8 cellular contexts compared by ENCODE assay signal in genomic region chr11:118608268-118609214, GRCh38. TPM values are rescaled to one million over a fixed set of nuclear protein-coding genes. Genes with fewer than 3 reads are reported as not detected.
DNase-seq lines count a peak whose midpoint lies in the region; ATAC-seq and TF ChIP-seq lines count a peak whose summit lies in the region.

No MANE protein-coding gene starts in this region.

- no peak for TF ChIP-seq CTCF in OCI-LY7 (conservative IDR thresholded peaks at IDR 0.05; ENCODE audit: low read length)
- no peak for TF ChIP-seq CTCF in fibroblast of lung (conservative IDR thresholded peaks at IDR 0.05 in 1 of 2, IDR thresholded peaks at IDR 0.05 in 1 of 2; ENCODE audit: low read depth in 1 of 2, low read length in 2 of 2)

- H3K27ac Mint-ChIP-seq in naive thymus-derived CD4-positive, alpha-beta T cell: peak overlapping the region; percentile 39 to 95 (median 89)
- H3K27ac Mint-ChIP-seq in stimulated activated naive B cell treated with anti-CD40 and anti-IgM and Interleukin-4, amounts not matched to agents 10 μg/mL and 1 μg/mL and 100 μg/mL, for 72 hours: peak overlapping the region; percentile 70

- H3K4me1 ChIP-seq in OCI-LY7 (ENCODE audit: insufficient read depth, low read length, poor library complexity, severe bottlenecking) (peaks cover 22% of the 10 kb centered on the region), fibroblast of lung (ENCODE audit: control insufficient read depth, extremely low read depth, insufficient read depth, low read length) (peaks cover 52% of the 10 kb centered on the region)
- peaks cover 18 to 23% of the 10 kb centered on the region in 2 donors for H3K4me1 ChIP-seq in naive thymus-derived CD4-positive, alpha-beta T cell (ENCODE audit: control insufficient read depth in 2 of 2, insufficient read depth in 2 of 2, low read length in 2 of 2)

- H3K4me3 ChIP-seq in OCI-LY7 (ENCODE audit: low read depth, low read length, poor library complexity, severe bottlenecking) (peak overlapping the region; percentile 54), fibroblast of lung (replicated peaks in 1 of 4; ENCODE audit: control extremely low read depth in 1 of 4, insufficient read depth in 1 of 4, low read depth in 3 of 4, low read length in 4 of 4) (peak overlapping the region; percentile 76 to 88 (median 81))
- H3K4me3 ChIP-seq in naive thymus-derived CD4-positive, alpha-beta T cell (ENCODE audit: low read length): peak overlapping the region; percentile 61

- BruUV-seq in OCI-LY7 (replicated peaks; lab: Mats Ljungman, UMichigan): no TSS peak

- H3K27me3 ChIP-seq in fibroblast of lung (ENCODE audit: control insufficient read depth, insufficient read depth, low read length): no peaks in the 10 kb centered on the region
- no peaks in the 10 kb centered on the region for H3K27me3 ChIP-seq in naive thymus-derived CD4-positive, alpha-beta T cell (ENCODE audit: control insufficient read depth in 2 of 2, insufficient read depth in 2 of 2, low read length in 2 of 2)

- H3K9me3 Mint-ChIP-seq in naive thymus-derived CD4-positive, alpha-beta T cell: no peaks in the 10 kb centered on the region
- no peaks in the 10 kb centered on the region for H3K9me3 Mint-ChIP-seq in stimulated activated naive B cell treated with anti-CD40 and anti-IgM and Interleukin-4, amounts not matched to agents 10 μg/mL and 1 μg/mL and 100 μg/mL, for 72 hours

- peak; percentile 88 for ATAC-seq in naive thymus-derived CD4-positive, alpha-beta T cell
- ATAC-seq in stimulated activated naive B cell treated with anti-CD40 and anti-IgM and Interleukin-4, amounts not matched to agents 10 μg/mL and 1 μg/mL and 100 μg/mL, for 72 hours (replicated peaks): peak; percentile 47 to 59
- no peak for ATAC-seq in GM18861 (IDR thresholded peaks at IDR 0.05; ENCODE audit: unreplicated experiment)

- peak overlapping the region; percentile 99 for H3K9ac ChIP-seq in fibroblast of lung (ENCODE audit: insufficient read depth, low read length)

- no peaks in the 10 kb centered on the region for H3K9me3 ChIP-seq in OCI-LY7 (ENCODE audit: low read length)
- no peaks in the 10 kb centered on the region for H3K9me3 ChIP-seq in fibroblast of lung (ENCODE audit: control insufficient read depth, insufficient read depth, low read depth, low read length)
- H3K9me3 ChIP-seq in naive thymus-derived CD4-positive, alpha-beta T cell (ENCODE audit: control insufficient read depth in 2 of 3, low read length in 3 of 3): no peaks in the 10 kb centered on the region

- POLR2A ChIA-PET in OCI-LY7 (lab: Charles Lee): interaction anchor here (0.7 kb wide), 1 partner anchor 101 kb away, joined by 3 read pairs; no protein-coding TSS in a partner anchor
- POLR2A ChIA-PET in naive thymus-derived CD4-positive, alpha-beta T cell (lab: Charles Lee): interaction anchor here (0.6 to 3.8 kb wide), 11 partner anchors 9 to 783 kb away, joined by 3 to 27 read pairs (median 5); partner anchors contain the start of genes ARCN1, CENATAC and DDX6

- peaks cover 0 to 48% (median 0%) of the 10 kb centered on the region in 5 donors for H3K27me3 Mint-ChIP-seq in naive thymus-derived CD4-positive, alpha-beta T cell
- H3K27me3 Mint-ChIP-seq in stimulated activated naive B cell treated with anti-CD40 and anti-IgM and Interleukin-4, amounts not matched to agents 10 μg/mL and 1 μg/mL and 100 μg/mL, for 72 hours: peaks cover 24 to 30% of the 10 kb centered on the region in 2 donors

- H3K4me2 ChIP-seq in OCI-LY7 (ENCODE audit: low read length): peak overlapping the region; percentile 68
- peak overlapping the region; percentile 80 for H3K4me2 ChIP-seq in fibroblast of lung (ENCODE audit: extremely low read depth, insufficient read depth, low read length)

- H3K79me2 ChIP-seq in OCI-LY7 (ENCODE audit: insufficient read depth, low read depth, low read length) (no peaks in the 10 kb centered on the region), fibroblast of lung (ENCODE audit: control insufficient read depth, insufficient read depth, low read length) (peaks cover 44% of the 10 kb centered on the region)

- peaks cover 16 to 26% (median 23%) of the 10 kb centered on the region in 7 donors for H3K4me1 Mint-ChIP-seq in naive thymus-derived CD4-positive, alpha-beta T cell
- peaks cover 23 to 35% of the 10 kb centered on the region in 2 donors for H3K4me1 Mint-ChIP-seq in stimulated activated naive B cell treated with anti-CD40 and anti-IgM and Interleukin-4, amounts not matched to agents 10 μg/mL and 1 μg/mL and 100 μg/mL, for 72 hours

- intact Hi-C loops in OCI-LY7 (cut with micrococcal nuclease; ENCODE audit: unreplicated experiment): no loop called here
- intact Hi-C loops in naive thymus-derived CD4-positive, alpha-beta T cell (cut with micrococcal nuclease): loop anchor here in 1 of 2 donors (1.0 to 10.0 kb wide), 6 partner anchors 36 to 390 kb away; partner anchors contain the start of genes ARCN1, CENATAC, TMEM25 and UPK2

- DNase-seq in ELF-1 (ENCODE audit: low read depth, low spot score) (peak; percentile 37), OCI-LY7 (ENCODE audit: low spot score) (no peak), activated T-helper 1 cell treated with Interleukin-2 at 50 U/mL for 16 hours (ENCODE audit: low read depth) (peak; percentile 83), fibroblast of lung (ENCODE audit: low read depth in 2 of 2) (peak; percentile 83 to 88), NOMO-1 (lab: John Stamatoyannopoulos, UW; ENCODE audit: unreplicated experiment in 2 of 2) (no peak)
- peak; percentile 70 to 96 (median 88) for DNase-seq in naive thymus-derived CD4-positive, alpha-beta T cell
- peak; percentile 48 for DNase-seq in stimulated activated naive B cell treated with anti-CD40 and anti-IgM and Interleukin-4, amounts not matched to agents 10 μg/mL and 1 μg/mL and 100 μg/mL, for 72 hours

- H4K20me1 ChIP-seq in OCI-LY7 (ENCODE audit: insufficient read depth, low read length) (no peaks in the 10 kb centered on the region), fibroblast of lung (ENCODE audit: control insufficient read depth, extremely low read depth, insufficient read depth, low read length) (no peaks in the 10 kb centered on the region)

- peaks cover 0 to 9% (median 0%) of the 10 kb centered on the region in 5 donors for H3K36me3 Mint-ChIP-seq in naive thymus-derived CD4-positive, alpha-beta T cell
- peaks cover 1 to 3% of the 10 kb centered on the region in 2 donors for H3K36me3 Mint-ChIP-seq in stimulated activated naive B cell treated with anti-CD40 and anti-IgM and Interleukin-4, amounts not matched to agents 10 μg/mL and 1 μg/mL and 100 μg/mL, for 72 hours

- no peaks in the 10 kb centered on the region for H3K9me2 ChIP-seq in OCI-LY7 (ENCODE audit: insufficient read depth, low read length)

- no peaks in the 10 kb centered on the region for H3K36me3 ChIP-seq in OCI-LY7 (ENCODE audit: insufficient read depth, low read length)
- H3K36me3 ChIP-seq in fibroblast of lung (ENCODE audit: control insufficient read depth, insufficient read depth, low read length): peaks cover 5% of the 10 kb centered on the region
- no peaks in the 10 kb centered on the region for H3K36me3 ChIP-seq in naive thymus-derived CD4-positive, alpha-beta T cell (ENCODE audit: control insufficient read depth in 2 of 3, insufficient read depth in 3 of 3, low read length in 3 of 3)

- H3K4me3 Mint-ChIP-seq in naive thymus-derived CD4-positive, alpha-beta T cell: peak overlapping the region; percentile 77 to 88 (median 84)
- peak overlapping the region; percentile 81 to 83 for H3K4me3 Mint-ChIP-seq in stimulated activated naive B cell treated with anti-CD40 and anti-IgM and Interleukin-4, amounts not matched to agents 10 μg/mL and 1 μg/mL and 100 μg/mL, for 72 hours

- peak overlapping the region; percentile 45; the same call in 1 of the 2 replicates for H2AFZ ChIP-seq in OCI-LY7 (ENCODE audit: low read length)
- H2AFZ ChIP-seq in fibroblast of lung (ENCODE audit: low read length): no peak overlapping the region

- CTCF ChIA-PET in OCI-LY7 (lab: Charles Lee; ENCODE audit: unreplicated experiment): interaction anchor here (0.5 to 1.0 kb wide), 5 partner anchors 10 to 471 kb away, joined by 3 to 6 read pairs (median 3); no protein-coding TSS in a partner anchor
- CTCF ChIA-PET in naive thymus-derived CD4-positive, alpha-beta T cell (lab: Charles Lee): interaction anchor here (0.6 to 4.6 kb wide), 10 partner anchors 8 to 437 kb away, joined by 3 to 15 read pairs (median 4); partner anchors contain the start of gene ARCN1

- H3K27ac ChIP-seq in OCI-LY7 (ENCODE audit: low read depth, low read length, poor library complexity, severe bottlenecking) (no peak overlapping the region), fibroblast of lung (ENCODE audit: insufficient read depth, low read length) (peak overlapping the region; percentile 98)
- peak overlapping the region; percentile 85 for H3K27ac ChIP-seq in naive thymus-derived CD4-positive, alpha-beta T cell (ENCODE audit: low read depth, low read length)

RNA-seq across cellular contexts. Expression of gene PHLDB1, which starts 1.1 kb away (rescaled TPM):
- not detected in 2 replicates for total RNA-seq in OCI-LY7 (2014; rRNA removed; shearing (Covaris generic))
- total RNA-seq in OCI-LY7 (2022) (0.19 and 0.28 TPM in 2 replicates), fibroblast of lung (45.5 and 51.4 TPM in 2 replicates)
- polyA plus RNA-seq in fibroblast of lung: 59.0 and 61.4 TPM in 2 replicates
- polyA plus RNA-seq in fibroblast of lung (2012): 73.6 and 78.7 TPM in 2 replicates
- polyA minus RNA-seq in fibroblast of lung (ENCODE audit: low replicate concordance): 196 and 273 TPM in 2 replicates
- total RNA-seq in naive thymus-derived CD4-positive, alpha-beta T cell: 1 to 10 TPM in 4 of 5 experiments, under 1 TPM in 1; 0.68 to 4.9 (median 3.0) TPM
- under 1 TPM; 0.39 to 0.40 TPM for polyA plus RNA-seq in naive thymus-derived CD4-positive, alpha-beta T cell

RNA-seq across cellular contexts. Expression of gene ARCN1, which starts 36.3 kb away (rescaled TPM):
- total RNA-seq in OCI-LY7 (2014; rRNA removed; shearing (Covaris generic)): 51.0 and 55.2 TPM in 2 replicates
- 98.9 and 101 TPM in 2 replicates for total RNA-seq in OCI-LY7 (2022)
- total RNA-seq in fibroblast of lung: 87.8 and 116 TPM in 2 replicates
- polyA plus RNA-seq in fibroblast of lung: 359 and 387 TPM in 2 replicates
- 158 and 178 TPM in 2 replicates for polyA plus RNA-seq in fibroblast of lung (2012)
- polyA minus RNA-seq in fibroblast of lung (ENCODE audit: low replicate concordance): 105 and 106 TPM in 2 replicates
- total RNA-seq in naive thymus-derived CD4-positive, alpha-beta T cell: 100 to 1,000 TPM in 3 of 5 experiments, 10 to 100 TPM in 2; 71.2 to 134 (median 115) TPM
- 100 to 1,000 TPM; 139 to 170 TPM for polyA plus RNA-seq in naive thymus-derived CD4-positive, alpha-beta T cell

RNA-seq across cellular contexts. Expression of gene IFT46, which starts 42.8 kb away (rescaled TPM):
- 17.5 and 17.6 TPM in 2 replicates for total RNA-seq in OCI-LY7 (2014; rRNA removed; shearing (Covaris generic))
- total RNA-seq in OCI-LY7 (2022): 14.6 and 14.7 TPM in 2 replicates
- 28.8 and 32.5 TPM in 2 replicates for total RNA-seq in fibroblast of lung
- polyA plus RNA-seq in fibroblast of lung: 30.8 and 46.2 TPM in 2 replicates
- polyA plus RNA-seq in fibroblast of lung (2012): 20.5 and 28.3 TPM in 2 replicates
- polyA minus RNA-seq in fibroblast of lung (ENCODE audit: low replicate concordance): 34.7 and 45.3 TPM in 2 replicates
- total RNA-seq in naive thymus-derived CD4-positive, alpha-beta T cell: 10 to 100 TPM in 3 of 5 experiments, 1 to 10 TPM in 2; 5.4 to 16.6 (median 10.4) TPM
- 1 to 10 TPM; 6.7 to 7.0 TPM for polyA plus RNA-seq in naive thymus-derived CD4-positive, alpha-beta T cell

Comparison
In these comparisons a context has a peak if more than half of its experiments do, and no peak if none do; other contexts are left out.
1. DNase-seq: peak in ELF-1 (single experiment), activated T-helper 1 cell treated with Interleukin-2 at 50 U/mL for 16 hours (single experiment), fibroblast of lung (2 of 2), naive thymus-derived CD4-positive, alpha-beta T cell (9 of 9) and stimulated activated naive B cell treated with anti-CD40 and anti-IgM and Interleukin-4, amounts not matched to agents 10 μg/mL and 1 μg/mL and 100 μg/mL, for 72 hours (single experiment); none in OCI-LY7 (single experiment) and NOMO-1 (0 of 2).
2. Peak in every context shown above with its lines, with median percentiles within 50 percentile points of each other: H3K4me3 ChIP-seq.